ENCODE assay signal across 13 cellular contexts in the genomic region with DNA sequence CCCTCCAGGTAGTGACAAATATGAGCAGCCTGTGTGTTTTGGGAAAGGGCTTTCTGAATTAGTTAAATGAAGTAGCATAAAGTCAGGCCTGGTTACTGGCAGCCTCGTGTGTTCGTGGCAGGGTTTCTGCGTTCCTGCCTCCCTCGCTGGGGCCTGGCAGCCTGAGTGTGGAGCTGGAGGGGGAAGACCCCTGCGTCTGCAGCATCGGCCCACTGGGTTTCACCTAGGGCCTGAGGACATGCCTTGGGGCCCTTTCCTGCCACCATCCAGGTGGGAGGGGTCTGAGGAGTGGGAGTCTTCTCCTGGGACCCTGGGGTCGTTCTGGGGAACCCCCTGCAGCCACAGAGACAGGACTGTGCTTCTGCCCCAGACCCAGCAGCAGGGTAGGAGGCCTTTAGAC. TPM values are rescaled to one million over a fixed set of nuclear protein-coding genes. Genes with fewer than 3 reads are reported as not detected.
DNase-seq lines count a peak whose midpoint lies in the region; ATAC-seq and TF ChIP-seq lines count a peak whose summit lies in the region.
"Had no signal": no experiment of that assay in that cellular context is flagged by ENCODE, and none has a peak within 500 bp of the region (broad histone marks: within the 10 kb centered on the region; RNA-seq: fewer than 3 reads in every experiment).

No MANE protein-coding gene starts in this region.

- peak overlapping the region; percentile 59 for H3K27ac ChIP-seq in naive thymus-derived CD4-positive, alpha-beta T cell (ENCODE audit: low read depth, low read length)
- no peak overlapping the region for H3K27ac ChIP-seq in heart left ventricle
- H3K27ac ChIP-seq: left ventricle myocardium inferior, psoas muscle, SJCRH30, testis had no signal

- H3K27ac Mint-ChIP-seq in naive thymus-derived CD4-positive, alpha-beta T cell, result peak overlapping the region; percentile 48 to 96 (median 91)

- H3K9me3 ChIP-seq in naive thymus-derived CD4-positive, alpha-beta T cell (ENCODE audit: control insufficient read depth in 2 of 3, low read length in 3 of 3), result no peaks in the 10 kb centered on the region
- H3K9me3 ChIP-seq in heart left ventricle, result no peaks in the 10 kb centered on the region
- H3K9me3 ChIP-seq: left ventricle myocardium inferior, psoas muscle, SJCRH30, testis had no signal

- no peak for TF ChIP-seq POLR2A in heart left ventricle (IDR thresholded peaks at IDR 0.05)

- H3K27me3 ChIP-seq in naive thymus-derived CD4-positive, alpha-beta T cell (ENCODE audit: control insufficient read depth in 2 of 2, insufficient read depth in 2 of 2, low read length in 2 of 2), result no peaks in the 10 kb centered on the region
- no peaks in the 10 kb centered on the region for H3K27me3 ChIP-seq in heart left ventricle
- H3K27me3 ChIP-seq: SJCRH30, testis had no signal

- H3K27me3 Mint-ChIP-seq in naive thymus-derived CD4-positive, alpha-beta T cell, result no peaks in the 10 kb centered on the region

- peaks cover 0 to 29% (median 19%) of the 10 kb centered on the region in 7 donors for H3K4me1 Mint-ChIP-seq in naive thymus-derived CD4-positive, alpha-beta T cell

- no peaks in the 10 kb centered on the region for H3K9me3 Mint-ChIP-seq in naive thymus-derived CD4-positive, alpha-beta T cell

- H3K36me3 Mint-ChIP-seq in naive thymus-derived CD4-positive, alpha-beta T cell, result peaks cover 0 to 37% (median 18%) of the 10 kb centered on the region in 5 donors

- H3K4me3 Mint-ChIP-seq in naive thymus-derived CD4-positive, alpha-beta T cell, result no peak overlapping the region

- CTCF ChIA-PET in naive thymus-derived CD4-positive, alpha-beta T cell (lab: Charles Lee), result no interaction called here
- CTCF ChIA-PET in HEK293T (lab: Yijun Ruan, JAX), result no interaction called here

- DNase-seq in naive thymus-derived CD4-positive, alpha-beta T cell, result no peak
- DNase-seq in heart left ventricle (no peak), medulla oblongata (ENCODE audit: extremely low spot score) (no peak), HEK293T (ENCODE audit: extremely low spot score) (no peak)
- DNase-seq: activated CD4-positive, alpha-beta T cell treated with anti-CD3 and anti-CD28 coated beads for 48 hours; amygdala; left ventricle myocardium inferior; psoas muscle; SJCRH30; testis had no signal

- WGBS in heart left ventricle, 4 donors, result 87 to 99% (median 91%) methylated on average over 4 to 7 of the region's 7 CpGs

- intact Hi-C loops in naive thymus-derived CD4-positive, alpha-beta T cell (cut with micrococcal nuclease), result no loop called here
- intact Hi-C loops in heart left ventricle (cut with DNase I), result no loop called here

- no peak overlapping the region for H3K4me3 ChIP-seq in naive thymus-derived CD4-positive, alpha-beta T cell (ENCODE audit: low read length)
- H3K4me3 ChIP-seq in heart left ventricle, result no peak overlapping the region
- H3K4me3 ChIP-seq: left ventricle myocardium inferior, psoas muscle, SJCRH30, testis had no signal

- POLR2A ChIA-PET in naive thymus-derived CD4-positive, alpha-beta T cell (lab: Charles Lee), result interaction anchor here (0.6 kb wide), 1 partner anchor 130 kb away, joined by 4 read pairs; no protein-coding TSS in a partner anchor
- POLR2A ChIA-PET in HEK293T (lab: Yijun Ruan, JAX), result no interaction called here

- H3K4me1 ChIP-seq in naive thymus-derived CD4-positive, alpha-beta T cell (ENCODE audit: control insufficient read depth in 2 of 2, insufficient read depth in 2 of 2, low read length in 2 of 2), result peaks cover 5 to 15% of the 10 kb centered on the region in 2 donors
- peaks cover 0 to 16% (median 0%) of the 10 kb centered on the region in 12 donors for H3K4me1 ChIP-seq in heart left ventricle
- H3K4me1 ChIP-seq: psoas muscle, SJCRH30 had no signal

- H3K36me3 ChIP-seq in naive thymus-derived CD4-positive, alpha-beta T cell (ENCODE audit: control insufficient read depth in 2 of 3, insufficient read depth in 3 of 3, low read length in 3 of 3), result peaks cover 0 to 59% (median 9%) of the 10 kb centered on the region in 3 experiments
- peaks cover 0 to 85% (median 26%) of the 10 kb centered on the region in 9 donors for H3K36me3 ChIP-seq in heart left ventricle

- ATAC-seq in GM18511 (IDR thresholded peaks at IDR 0.05; ENCODE audit: unreplicated experiment), result peak; percentile 5
- peak; percentile 5 for ATAC-seq in GM21367 (IDR thresholded peaks at IDR 0.05; ENCODE audit: unreplicated experiment)
- peak; percentile 24 for ATAC-seq in HG03432 (IDR thresholded peaks at IDR 0.05; ENCODE audit: unreplicated experiment)
- no peak for ATAC-seq in naive thymus-derived CD4-positive, alpha-beta T cell
- no peak for ATAC-seq in heart left ventricle
- ATAC-seq: psoas muscle had no signal

- no peak for TF ChIP-seq CTCF in heart left ventricle (IDR thresholded peaks at IDR 0.05)

TF ChIP-seq in HEK293T, 16 proteins besides CTCF, POLR2A, EP300 and RAD21:
- TF ChIP-seq ELF4 (IDR thresholded peaks at IDR 0.05), result no peak
- no peak for TF ChIP-seq FOXK2 (IDR thresholded peaks at IDR 0.05)
- no peak for TF ChIP-seq SP1 (IDR thresholded peaks at IDR 0.05)
- TF ChIP-seq ARNT (IDR thresholded peaks at IDR 0.05), result no peak
- TF ChIP-seq HDGF (IDR thresholded peaks at IDR 0.05; ENCODE audit: borderline replicate concordance), result no peak
- no peak for TF ChIP-seq BHLHE40 (IDR thresholded peaks at IDR 0.05; ENCODE audit: borderline replicate concordance)
- TF ChIP-seq, protein P1, sequence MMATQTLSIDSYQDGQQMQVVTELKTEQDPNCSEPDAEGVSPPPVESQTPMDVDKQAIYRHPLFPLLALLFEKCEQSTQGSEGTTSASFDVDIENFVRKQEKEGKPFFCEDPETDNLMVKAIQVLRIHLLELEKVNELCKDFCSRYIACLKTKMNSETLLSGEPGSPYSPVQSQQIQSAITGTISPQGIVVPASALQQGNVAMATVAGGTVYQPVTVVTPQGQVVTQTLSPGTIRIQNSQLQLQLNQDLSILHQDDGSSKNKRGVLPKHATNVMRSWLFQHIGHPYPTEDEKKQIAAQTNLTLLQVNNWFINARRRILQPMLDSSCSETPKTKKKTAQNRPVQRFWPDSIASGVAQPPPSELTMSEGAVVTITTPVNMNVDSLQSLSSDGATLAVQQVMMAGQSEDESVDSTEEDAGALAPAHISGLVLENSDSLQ (IDR thresholded peaks at IDR 0.05), result no peak
- no peak for TF ChIP-seq FOXA1 (IDR thresholded peaks at IDR 0.05)
- no peak for TF ChIP-seq CTBP1 (IDR thresholded peaks at IDR 0.05; ENCODE audit: borderline replicate concordance)
- TF ChIP-seq NFRKB (IDR thresholded peaks at IDR 0.05), result no peak
- TF ChIP-seq L3MBTL2 (conservative IDR thresholded peaks at IDR 0.05), result no peak

RNA-seq across cellular contexts. Expression of a gene that starts 20.4 kb away (rescaled TPM):
- 10 to 100 TPM in 2 of 5 experiments, 1 to 10 TPM in 2, under 1 TPM in 1; 0.53 to 11.0 (median 4.0) TPM for total RNA-seq in naive thymus-derived CD4-positive, alpha-beta T cell
- 1 to 10 TPM; 3.0 to 3.8 TPM for polyA plus RNA-seq in naive thymus-derived CD4-positive, alpha-beta T cell
- total RNA-seq in heart left ventricle, result under 1 TPM in 1 of 9 donors, not detected in 8; 0.36 TPM
- under 1 TPM; 0.11 to 0.21 TPM for polyA plus RNA-seq in heart left ventricle
- total RNA-seq: left ventricle myocardium inferior, psoas muscle, SJCRH30 had no signal

Comparison
In these comparisons a context has a peak if more than half of its experiments do, and no peak if none do; other contexts are left out.
1. ATAC-seq: peak in GM18511 (single experiment), GM21367 (single experiment) and HG03432 (single experiment); none in naive thymus-derived CD4-positive, alpha-beta T cell (single experiment) and heart left ventricle (0 of 4).